ENCODE assay signal across 12 cellular contexts in genomic region chr7:96685353-96685752, GRCh38. TPM values are rescaled to one million over a fixed set of nuclear protein-coding genes. Genes with fewer than 3 reads are reported as not detected.
A peak's percentile ranks its signal among the peaks of the same experiment; 100 is the strongest.
DNase-seq lines count a peak whose midpoint lies in the region; ATAC-seq and TF ChIP-seq lines count a peak whose summit lies in the region.
"Had no signal": no experiment of that assay in that cellular context is flagged by ENCODE, and none has a peak within 500 bp of the region (broad histone marks: within the 10 kb centered on the region; RNA-seq: fewer than 3 reads in every experiment).

No MANE protein-coding gene starts in this region.

- peak overlapping the region; percentile 59 for H3K4me3 Mint-ChIP-seq in T-helper 2 cell treated with Interferon-gamma antibody and Interleukin-4, amounts not matched to agents 5 μg/mL and 100 μg/mL, for 36 hours
- H3K4me3 Mint-ChIP-seq in mesothelial cell of epicardium: no peak overlapping the region

- no peak for DNase-seq in T-helper 2 cell treated with Interferon-gamma antibody and Interleukin-4, amounts not matched to agents 5 μg/mL and 100 μg/mL, for 36 hours (ENCODE audit: low spot score)
- no peak for DNase-seq in NCI-H526 (lab: John Stamatoyannopoulos, UW)
- no peak for DNase-seq in mesothelial cell of epicardium (ENCODE audit: low spot score in 2 of 2, unreplicated experiment in 2 of 2)
- no peak for DNase-seq in MM.1S
- DNase-seq: KBM-7, posterior cingulate gyrus had no signal

- no peak overlapping the region for H3K27ac ChIP-seq in MM.1S (ENCODE audit: low read length)
- H3K27ac ChIP-seq: cardiac muscle cell, SJSA1 had no signal

- H3K4me1 ChIP-seq in MM.1S (ENCODE audit: low read length): no peaks in the 10 kb centered on the region
- H3K4me1 ChIP-seq: SJSA1 had no signal

- TF ChIP-seq CTCF in mesothelial cell of epicardium (IDR thresholded peaks at IDR 0.05; ENCODE audit: unreplicated experiment) (no peak), MM.1S (IDR thresholded peaks at IDR 0.05; ENCODE audit: low read length) (no peak)

- H3K4me3 ChIP-seq in MM.1S (ENCODE audit: low read length): no peak overlapping the region
- H3K4me3 ChIP-seq: cardiac muscle cell, SJSA1 had no signal

- H3K27me3 ChIP-seq in MM.1S (replicated peaks; ENCODE audit: insufficient read depth, low read length): no peaks in the 10 kb centered on the region
- H3K27me3 ChIP-seq: cardiac muscle cell, SJSA1 had no signal

- peak overlapping the region; percentile 79 for H3K27ac Mint-ChIP-seq in T-helper 2 cell treated with Interferon-gamma antibody and Interleukin-4, amounts not matched to agents 5 μg/mL and 100 μg/mL, for 36 hours
- H3K27ac Mint-ChIP-seq in mesothelial cell of epicardium: no peak overlapping the region

- H3K36me3 ChIP-seq in MM.1S (replicated peaks; ENCODE audit: insufficient read depth, low read length): peaks cover 6% of the 10 kb centered on the region; the same call in 1 of the 2 replicates

- H3K9me3 ChIP-seq in MM.1S (replicated peaks; ENCODE audit: insufficient read depth, low read length): no peaks in the 10 kb centered on the region
- H3K9me3 ChIP-seq: SJSA1 had no signal

- ATAC-seq in GM18519 (IDR thresholded peaks at IDR 0.05; ENCODE audit: low FRiP score, unreplicated experiment): peak; percentile 67
- peak; percentile 38 for ATAC-seq in GM19468 (IDR thresholded peaks at IDR 0.05; ENCODE audit: extremely low read depth, unreplicated experiment)
- ATAC-seq in HG02981 (IDR thresholded peaks at IDR 0.05; ENCODE audit: unreplicated experiment): peak; percentile 75
- no peak for ATAC-seq in esophagus mucosa

- peaks cover 22% of the 10 kb centered on the region for H3K4me1 Mint-ChIP-seq in T-helper 2 cell treated with Interferon-gamma antibody and Interleukin-4, amounts not matched to agents 5 μg/mL and 100 μg/mL, for 36 hours (ENCODE audit: low read depth)
- H3K4me1 Mint-ChIP-seq in mesothelial cell of epicardium: no peaks in the 10 kb centered on the region

- no peak overlapping the region for H3K4me2 ChIP-seq in MM.1S (ENCODE audit: low read depth, low read length)

- H4K20me1 ChIP-seq in MM.1S (ENCODE audit: insufficient read depth, low read length): no peaks in the 10 kb centered on the region

- no peak overlapping the region for H2AFZ ChIP-seq in MM.1S (ENCODE audit: low read length)

- H3K27me3 Mint-ChIP-seq in T-helper 2 cell treated with Interferon-gamma antibody and Interleukin-4, amounts not matched to agents 5 μg/mL and 100 μg/mL, for 36 hours (ENCODE audit: low read depth): no peaks in the 10 kb centered on the region
- H3K27me3 Mint-ChIP-seq in mesothelial cell of epicardium (ENCODE audit: low read depth): no peaks in the 10 kb centered on the region

- H3F3A ChIP-seq in MM.1S (ENCODE audit: insufficient read depth, low read length): no peaks in the 10 kb centered on the region

- H3K9me2 ChIP-seq in MM.1S (replicated peaks; ENCODE audit: insufficient read depth, low read length): no peaks in the 10 kb centered on the region

- H3K79me2 ChIP-seq in MM.1S (ENCODE audit: low read length): peaks cover 12% of the 10 kb centered on the region

- H3K36me3 Mint-ChIP-seq in T-helper 2 cell treated with Interferon-gamma antibody and Interleukin-4, amounts not matched to agents 5 μg/mL and 100 μg/mL, for 36 hours (ENCODE audit: low read depth): peaks cover 67% of the 10 kb centered on the region
- peaks cover 65% of the 10 kb centered on the region for H3K36me3 Mint-ChIP-seq in mesothelial cell of epicardium

- H3K9me3 Mint-ChIP-seq in T-helper 2 cell treated with Interferon-gamma antibody and Interleukin-4, amounts not matched to agents 5 μg/mL and 100 μg/mL, for 36 hours: peaks cover 24% of the 10 kb centered on the region
- peaks cover 30% of the 10 kb centered on the region for H3K9me3 Mint-ChIP-seq in mesothelial cell of epicardium

- H3K9ac ChIP-seq in MM.1S (ENCODE audit: low read length): no peak overlapping the region

RNA-seq across cellular contexts. Expression of gene SEM1, which starts 24.3 kb away (rescaled TPM):
- total RNA-seq in esophagus mucosa: 49.3 TPM
- total RNA-seq in mesothelial cell of epicardium: 70.1 to 75.7 TPM (median 73.5 TPM) in 3 replicates
